ENCODE assay signal across 1 cellular context in the genomic region with DNA sequence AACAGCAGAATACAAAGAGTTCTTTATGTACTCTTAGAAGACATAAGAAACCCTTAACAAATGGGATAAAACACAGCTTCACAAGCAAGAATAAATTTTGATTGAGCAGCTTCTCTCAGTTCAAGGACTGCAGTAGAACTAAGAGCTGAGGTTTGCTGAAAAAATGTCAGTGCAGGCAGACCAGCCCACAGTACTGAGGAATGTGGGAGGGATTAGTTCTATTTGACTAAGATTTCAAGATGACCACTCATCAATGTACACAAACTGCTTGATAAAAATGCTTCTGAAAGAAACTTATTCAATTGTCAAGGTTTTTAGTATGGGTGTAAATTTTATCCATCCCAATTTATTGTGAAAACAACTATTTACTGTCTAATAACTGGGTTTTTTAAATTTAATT.
TF ChIP-seq lines count a peak whose summit lies in the region.

No MANE protein-coding gene starts in this region.

TF ChIP-seq in GM23338, 12 proteins besides CTCF, POLR2A, EP300 and RAD21 (continued from another document):
- TF ChIP-seq, protein P1, sequence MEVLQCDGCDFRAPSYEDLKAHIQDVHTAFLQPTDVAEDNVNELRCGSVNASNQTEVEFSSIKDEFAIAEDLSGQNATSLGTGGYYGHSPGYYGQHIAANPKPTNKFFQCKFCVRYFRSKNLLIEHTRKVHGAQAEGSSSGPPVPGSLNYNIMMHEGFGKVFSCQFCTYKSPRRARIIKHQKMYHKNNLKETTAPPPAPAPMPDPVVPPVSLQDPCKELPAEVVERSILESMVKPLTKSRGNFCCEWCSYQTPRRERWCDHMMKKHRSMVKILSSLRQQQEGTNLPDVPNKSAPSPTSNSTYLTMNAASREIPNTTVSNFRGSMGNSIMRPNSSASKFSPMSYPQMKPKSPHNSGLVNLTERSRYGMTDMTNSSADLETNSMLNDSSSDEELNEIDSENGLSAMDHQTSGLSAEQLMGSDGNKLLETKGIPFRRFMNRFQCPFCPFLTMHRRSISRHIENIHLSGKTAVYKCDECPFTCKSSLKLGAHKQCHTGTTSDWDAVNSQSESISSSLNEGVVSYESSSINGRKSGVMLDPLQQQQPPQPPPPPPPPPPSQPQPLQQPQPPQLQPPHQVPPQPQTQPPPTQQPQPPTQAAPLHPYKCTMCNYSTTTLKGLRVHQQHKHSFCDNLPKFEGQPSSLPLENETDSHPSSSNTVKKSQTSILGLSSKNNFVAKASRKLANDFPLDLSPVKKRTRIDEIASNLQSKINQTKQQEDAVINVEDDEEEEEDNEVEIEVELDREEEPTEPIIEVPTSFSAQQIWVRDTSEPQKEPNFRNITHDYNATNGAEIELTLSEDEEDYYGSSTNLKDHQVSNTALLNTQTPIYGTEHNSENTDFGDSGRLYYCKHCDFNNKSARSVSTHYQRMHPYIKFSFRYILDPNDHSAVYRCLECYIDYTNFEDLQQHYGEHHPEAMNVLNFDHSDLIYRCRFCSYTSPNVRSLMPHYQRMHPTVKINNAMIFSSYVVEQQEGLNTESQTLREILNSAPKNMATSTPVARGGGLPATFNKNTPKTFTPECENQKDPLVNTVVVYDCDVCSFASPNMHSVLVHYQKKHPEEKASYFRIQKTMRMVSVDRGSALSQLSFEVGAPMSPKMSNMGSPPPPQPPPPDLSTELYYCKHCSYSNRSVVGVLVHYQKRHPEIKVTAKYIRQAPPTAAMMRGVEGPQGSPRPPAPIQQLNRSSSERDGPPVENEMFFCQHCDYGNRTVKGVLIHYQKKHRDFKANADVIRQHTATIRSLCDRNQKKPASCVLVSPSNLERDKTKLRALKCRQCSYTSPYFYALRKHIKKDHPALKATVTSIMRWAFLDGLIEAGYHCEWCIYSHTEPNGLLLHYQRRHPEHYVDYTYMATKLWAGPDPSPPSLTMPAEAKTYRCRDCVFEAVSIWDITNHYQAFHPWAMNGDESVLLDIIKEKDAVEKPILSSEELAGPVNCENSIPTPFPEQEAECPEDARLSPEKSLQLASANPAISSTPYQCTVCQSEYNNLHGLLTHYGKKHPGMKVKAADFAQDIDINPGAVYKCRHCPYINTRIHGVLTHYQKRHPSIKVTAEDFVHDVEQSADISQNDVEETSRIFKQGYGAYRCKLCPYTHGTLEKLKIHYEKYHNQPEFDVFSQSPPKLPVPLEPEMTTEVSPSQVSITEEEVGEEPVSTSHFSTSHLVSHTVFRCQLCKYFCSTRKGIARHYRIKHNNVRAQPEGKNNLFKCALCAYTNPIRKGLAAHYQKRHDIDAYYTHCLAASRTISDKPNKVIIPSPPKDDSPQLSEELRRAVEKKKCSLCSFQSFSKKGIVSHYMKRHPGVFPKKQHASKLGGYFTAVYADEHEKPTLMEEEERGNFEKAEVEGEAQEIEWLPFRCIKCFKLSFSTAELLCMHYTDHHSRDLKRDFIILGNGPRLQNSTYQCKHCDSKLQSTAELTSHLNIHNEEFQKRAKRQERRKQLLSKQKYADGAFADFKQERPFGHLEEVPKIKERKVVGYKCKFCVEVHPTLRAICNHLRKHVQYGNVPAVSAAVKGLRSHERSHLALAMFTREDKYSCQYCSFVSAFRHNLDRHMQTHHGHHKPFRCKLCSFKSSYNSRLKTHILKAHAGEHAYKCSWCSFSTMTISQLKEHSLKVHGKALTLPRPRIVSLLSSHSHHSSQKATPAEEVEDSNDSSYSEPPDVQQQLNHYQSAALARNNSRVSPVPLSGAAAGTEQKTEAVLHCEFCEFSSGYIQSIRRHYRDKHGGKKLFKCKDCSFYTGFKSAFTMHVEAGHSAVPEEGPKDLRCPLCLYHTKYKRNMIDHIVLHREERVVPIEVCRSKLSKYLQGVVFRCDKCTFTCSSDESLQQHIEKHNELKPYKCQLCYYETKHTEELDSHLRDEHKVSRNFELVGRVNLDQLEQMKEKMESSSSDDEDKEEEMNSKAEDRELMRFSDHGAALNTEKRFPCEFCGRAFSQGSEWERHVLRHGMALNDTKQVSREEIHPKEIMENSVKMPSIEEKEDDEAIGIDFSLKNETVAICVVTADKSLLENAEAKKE (CRISPR knock-in tag; IDR thresholded peaks at IDR 0.05), result no peak
- TF ChIP-seq, protein P2, sequence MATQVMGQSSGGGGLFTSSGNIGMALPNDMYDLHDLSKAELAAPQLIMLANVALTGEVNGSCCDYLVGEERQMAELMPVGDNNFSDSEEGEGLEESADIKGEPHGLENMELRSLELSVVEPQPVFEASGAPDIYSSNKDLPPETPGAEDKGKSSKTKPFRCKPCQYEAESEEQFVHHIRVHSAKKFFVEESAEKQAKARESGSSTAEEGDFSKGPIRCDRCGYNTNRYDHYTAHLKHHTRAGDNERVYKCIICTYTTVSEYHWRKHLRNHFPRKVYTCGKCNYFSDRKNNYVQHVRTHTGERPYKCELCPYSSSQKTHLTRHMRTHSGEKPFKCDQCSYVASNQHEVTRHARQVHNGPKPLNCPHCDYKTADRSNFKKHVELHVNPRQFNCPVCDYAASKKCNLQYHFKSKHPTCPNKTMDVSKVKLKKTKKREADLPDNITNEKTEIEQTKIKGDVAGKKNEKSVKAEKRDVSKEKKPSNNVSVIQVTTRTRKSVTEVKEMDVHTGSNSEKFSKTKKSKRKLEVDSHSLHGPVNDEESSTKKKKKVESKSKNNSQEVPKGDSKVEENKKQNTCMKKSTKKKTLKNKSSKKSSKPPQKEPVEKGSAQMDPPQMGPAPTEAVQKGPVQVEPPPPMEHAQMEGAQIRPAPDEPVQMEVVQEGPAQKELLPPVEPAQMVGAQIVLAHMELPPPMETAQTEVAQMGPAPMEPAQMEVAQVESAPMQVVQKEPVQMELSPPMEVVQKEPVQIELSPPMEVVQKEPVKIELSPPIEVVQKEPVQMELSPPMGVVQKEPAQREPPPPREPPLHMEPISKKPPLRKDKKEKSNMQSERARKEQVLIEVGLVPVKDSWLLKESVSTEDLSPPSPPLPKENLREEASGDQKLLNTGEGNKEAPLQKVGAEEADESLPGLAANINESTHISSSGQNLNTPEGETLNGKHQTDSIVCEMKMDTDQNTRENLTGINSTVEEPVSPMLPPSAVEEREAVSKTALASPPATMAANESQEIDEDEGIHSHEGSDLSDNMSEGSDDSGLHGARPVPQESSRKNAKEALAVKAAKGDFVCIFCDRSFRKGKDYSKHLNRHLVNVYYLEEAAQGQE (IDR thresholded peaks at IDR 0.05; ENCODE audit: unreplicated experiment), result no peak
- TF ChIP-seq ZNF331 (CRISPR knock-in tag; IDR thresholded peaks at IDR 0.05; ENCODE audit: low read depth) (no peak), EZH2phosphoT487 (IDR thresholded peaks at IDR 0.05; ENCODE audit: unreplicated experiment) (no peak), ZNF114 (CRISPR knock-in tag; IDR thresholded peaks at IDR 0.05) (no peak), EZH2 (IDR thresholded peaks at IDR 0.05; ENCODE audit: low read depth, unreplicated experiment) (no peak), JUNB (IDR thresholded peaks at IDR 0.05; ENCODE audit: unreplicated experiment) (no peak), POLR2AphosphoS5 (IDR thresholded peaks at IDR 0.05; ENCODE audit: low read depth) (no peak), NANOG (IDR thresholded peaks at IDR 0.05; ENCODE audit: borderline replicate concordance) (no peak)
- TF ChIP-seq, protein P3, sequence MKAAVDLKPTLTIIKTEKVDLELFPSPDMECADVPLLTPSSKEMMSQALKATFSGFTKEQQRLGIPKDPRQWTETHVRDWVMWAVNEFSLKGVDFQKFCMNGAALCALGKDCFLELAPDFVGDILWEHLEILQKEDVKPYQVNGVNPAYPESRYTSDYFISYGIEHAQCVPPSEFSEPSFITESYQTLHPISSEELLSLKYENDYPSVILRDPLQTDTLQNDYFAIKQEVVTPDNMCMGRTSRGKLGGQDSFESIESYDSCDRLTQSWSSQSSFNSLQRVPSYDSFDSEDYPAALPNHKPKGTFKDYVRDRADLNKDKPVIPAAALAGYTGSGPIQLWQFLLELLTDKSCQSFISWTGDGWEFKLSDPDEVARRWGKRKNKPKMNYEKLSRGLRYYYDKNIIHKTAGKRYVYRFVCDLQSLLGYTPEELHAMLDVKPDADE (IDR thresholded peaks at IDR 0.05), result no peak
